In genomic region chr5:93604119-93604963, GRCh38 we compare ENCODE assay signal across 9 cellular contexts. TPM values are rescaled to one million over a fixed set of nuclear protein-coding genes. Genes with fewer than 3 reads are reported as not detected.
DNase-seq lines count a peak whose midpoint lies in the region; ATAC-seq and TF ChIP-seq lines count a peak whose summit lies in the region.
"Had no signal": no experiment of that assay in that cellular context is flagged by ENCODE, and none has a peak within 500 bp of the region (broad histone marks: within the 10 kb centered on the region; RNA-seq: fewer than 3 reads in every experiment).

No MANE protein-coding gene starts in this region.

- H3K4me3 ChIP-seq in AG10803 (ENCODE audit: low read length) (no peak overlapping the region; the same call in 1 of the 2 replicates), HUES6 (ENCODE audit: low read depth, low read length) (0 out of 2 replicates have a peak overlapping the region, but pooled peaks have one; percentile 13), epithelial cell of esophagus (ENCODE audit: low read length) (no peak overlapping the region), neuronal stem cell (ENCODE audit: low read length in 2 of 2) (peak overlapping the region; percentile 33 to 63)

- no peak overlapping the region for H2BK12ac ChIP-seq in neuronal stem cell (ENCODE audit: low read length)

- H3K9me3 ChIP-seq in HUES6 (ENCODE audit: control insufficient read depth, insufficient read depth, low read depth, low read length): peaks cover 4% of the 10 kb centered on the region
- no peaks in the 10 kb centered on the region for H3K9me3 ChIP-seq in neuronal stem cell (replicated peaks in 1 of 2; ENCODE audit: control insufficient read depth in 2 of 2, insufficient read depth in 1 of 2, low read depth in 1 of 2, low read length in 2 of 2)

- peak overlapping the region; percentile 27 for H2BK5ac ChIP-seq in neuronal stem cell (ENCODE audit: low read length)

- no peak overlapping the region for H2AK5ac ChIP-seq in neuronal stem cell (ENCODE audit: low read depth, low read length)

- H3K9ac ChIP-seq in HUES6 (ENCODE audit: low read length): no peak overlapping the region
- no peak overlapping the region for H3K9ac ChIP-seq in neuronal stem cell (ENCODE audit: low read depth, low read length, poor library complexity)

- H3K36me3 ChIP-seq in HUES6 (ENCODE audit: control insufficient read depth, insufficient read depth, low read length) (no peaks in the 10 kb centered on the region), neuronal stem cell (replicated peaks in 1 of 2; ENCODE audit: control insufficient read depth in 2 of 2, insufficient read depth in 2 of 2, low read length in 2 of 2) (peaks cover 0 to 5% of the 10 kb centered on the region in 2 donors)

- H4K8ac ChIP-seq in neuronal stem cell (ENCODE audit: low read depth, low read length): no peak overlapping the region

- peak overlapping the region; percentile 68 for H3K4me2 ChIP-seq in neuronal stem cell (ENCODE audit: insufficient read depth, low read length, poor library complexity, severe bottlenecking)

- no peak for ATAC-seq in GM18498 (IDR thresholded peaks at IDR 0.05; ENCODE audit: unreplicated experiment)
- no peak for ATAC-seq in GM18519 (IDR thresholded peaks at IDR 0.05; ENCODE audit: low FRiP score, unreplicated experiment)

- H3K27me3 ChIP-seq in HUES6 (ENCODE audit: control insufficient read depth, insufficient read depth, low read length) (peaks cover 100% of the 10 kb centered on the region), neuronal stem cell (ENCODE audit: control insufficient read depth in 3 of 3, insufficient read depth in 3 of 3, low read depth in 1 of 3, low read length in 3 of 3) (peaks cover 0 to 57% (median 5%) of the 10 kb centered on the region in 3 experiments)

- H4K91ac ChIP-seq in neuronal stem cell (ENCODE audit: low read depth, low read length, poor library complexity): no peak overlapping the region

- no peak for TF ChIP-seq CTCF in AG10803 (conservative IDR thresholded peaks at IDR 0.05; ENCODE audit: low read length)
- no peak for TF ChIP-seq CTCF in epithelial cell of esophagus (IDR thresholded peaks at IDR 0.05; ENCODE audit: insufficient read depth, low read depth, low read length, missing control alignments)

- no peak overlapping the region for H3K4ac ChIP-seq in neuronal stem cell (ENCODE audit: low read length)

- H3K14ac ChIP-seq in neuronal stem cell (ENCODE audit: low read length): no peak overlapping the region

- H3K79me1 ChIP-seq in neuronal stem cell (ENCODE audit: low read depth, low read length): no peaks in the 10 kb centered on the region

- peak overlapping the region; percentile 85 for H3K18ac ChIP-seq in neuronal stem cell (ENCODE audit: low read length)

- H3K27ac ChIP-seq in HUES6 (ENCODE audit: low read depth, low read length): no peak overlapping the region
- H3K27ac ChIP-seq in neuronal stem cell (replicated peaks; ENCODE audit: low read length): no peak overlapping the region

- DNase-seq in AG10803 (ENCODE audit: low read depth) (peak; percentile 47), epithelial cell of esophagus (ENCODE audit: low read depth) (peak; percentile 35), neuronal stem cell (ENCODE audit: low spot score) (no peak), NCI-H82 treated with DMSO at 0.1 percent for 48 hours (lab: John Stamatoyannopoulos, UW; ENCODE audit: unreplicated experiment) (no peak)
- DNase-seq in activated effector memory CD4-positive, alpha-beta T cell treated with Interleukin-2 at 50 U/mL for 16 hours: no peak
- DNase-seq: KG1 had no signal

- H2BK120ac ChIP-seq in neuronal stem cell (ENCODE audit: low read depth, low read length): no peak overlapping the region

- H3K4me1 ChIP-seq in HUES6 (ENCODE audit: control insufficient read depth, insufficient read depth, low read length) (peaks cover 14% of the 10 kb centered on the region), neuronal stem cell (ENCODE audit: control insufficient read depth in 2 of 2, insufficient read depth in 1 of 2, low read depth in 1 of 2, low read length in 2 of 2) (peaks cover 20 to 51% of the 10 kb centered on the region in 2 donors)

- peak overlapping the region; percentile 61 for H2AFZ ChIP-seq in neuronal stem cell (ENCODE audit: low read length)

- no CpG with 5 or more reads among the region's 54 CpGs for WGBS in neuronal stem cell (ENCODE audit: extremely low coverage in 2 of 2, insufficient read length in 2 of 2, insufficient replicate concordance in 1 of 2), 2 donors

- H3K23ac ChIP-seq in neuronal stem cell (ENCODE audit: low read depth, low read length, poor library complexity): no peak overlapping the region

- no peak overlapping the region for H2BK15ac ChIP-seq in neuronal stem cell (ENCODE audit: low read length)

RNA-seq across cellular contexts. Expression of gene NR2F1, which starts 21.3 kb away (rescaled TPM):
- 63.6 TPM for polyA plus RNA-seq in neuronal stem cell (2013, experiment 1 of 2)
- 66.2 TPM for polyA plus RNA-seq in neuronal stem cell (2013, experiment 2 of 2)

RNA-seq across cellular contexts. Expression of gene NR2F1-AS1, which starts 23.3 kb away (rescaled TPM):
- polyA plus RNA-seq in neuronal stem cell (2013, experiment 1 of 2): 12.0 TPM
- polyA plus RNA-seq in neuronal stem cell (2013, experiment 2 of 2): 12.9 TPM

Comparison
In these comparisons a context has a peak if more than half of its experiments do, and no peak if none do; other contexts are left out.
1. DNase-seq: peak in AG10803 (single experiment) and epithelial cell of esophagus (single experiment); none in neuronal stem cell (single experiment), activated effector memory CD4-positive, alpha-beta T cell treated with Interleukin-2 at 50 U/mL for 16 hours (single experiment) and NCI-H82 treated with DMSO at 0.1 percent for 48 hours (single experiment).
2. H3K4me3 ChIP-seq: peak in HUES6 (single experiment) and neuronal stem cell (2 of 2); none in AG10803 (single experiment) and epithelial cell of esophagus (single experiment).